24 cellular contexts compared by ENCODE assay signal in the genomic region with DNA sequence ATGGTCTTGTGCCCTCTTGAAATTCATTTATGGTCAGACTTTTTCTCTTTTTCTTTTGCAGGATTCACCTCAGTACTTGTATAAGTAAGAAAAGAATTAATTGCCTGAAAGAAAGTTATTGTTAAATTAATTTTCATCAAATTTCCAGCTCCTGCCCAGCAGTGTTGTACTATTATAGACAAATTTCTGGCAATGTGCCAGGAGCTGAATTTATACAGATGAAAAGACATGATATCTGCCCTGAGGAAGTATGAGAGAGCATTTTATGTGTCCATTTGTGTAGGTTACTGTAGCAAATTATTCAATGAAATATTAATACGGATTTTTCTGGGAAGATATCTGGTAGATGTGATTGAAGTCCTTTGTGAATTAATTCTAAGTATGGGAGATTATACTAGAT.
"Had no signal": no experiment of that assay in that cellular context is flagged by ENCODE, and none has a peak within 500 bp of the region (broad histone marks: within the 10 kb centered on the region; RNA-seq: fewer than 3 reads in every experiment).

No MANE protein-coding gene starts in this region.

- H3K36me3 ChIP-seq: Peyer's patch, SJSA1 had no signal

- H3K27me3 ChIP-seq: Peyer's patch, SJSA1 had no signal

- H3K4me3 ChIP-seq: PC-9, Peyer's patch, SJSA1, SK-N-MC had no signal

- H3K9me3 ChIP-seq: Peyer's patch had no signal

- DNase-seq: IMR-90; KBM-7; MV-4-11; NCI-H1048; NCI-H1105; NCI-H1436 treated with DMSO at 0.1 percent for 48 hours; NCI-H1694; NCI-H187 treated with DMSO at 0.1 percent for 48 hours; NCI-H2029 treated with DMSO at 0.1 percent for 48 hours; NCI-H2107; NCI-H2171 treated with DMSO at 0.1 percent for 48 hours; NCI-H345; NCI-H446 treated with DMSO at 0.1 percent for 48 hours; NCI-H510A treated with DMSO at 0.1 percent for 48 hours; NCI-H526; NCI-H748 treated with DMSO at 0.1 percent for 48 hours; NK-92 treated with Interleukin-12 subunit alpha and Interleukin-12 subunit beta, amount 100 ng/mL, for 24 hours; PC-9; Peyer's patch; Right ventricle myocardium superior; SIG-M5; T-cell had no signal

- H3K4me1 ChIP-seq: Peyer's patch, SJSA1 had no signal
